ENCODE assay signal across 19 cellular contexts in the genomic region with DNA sequence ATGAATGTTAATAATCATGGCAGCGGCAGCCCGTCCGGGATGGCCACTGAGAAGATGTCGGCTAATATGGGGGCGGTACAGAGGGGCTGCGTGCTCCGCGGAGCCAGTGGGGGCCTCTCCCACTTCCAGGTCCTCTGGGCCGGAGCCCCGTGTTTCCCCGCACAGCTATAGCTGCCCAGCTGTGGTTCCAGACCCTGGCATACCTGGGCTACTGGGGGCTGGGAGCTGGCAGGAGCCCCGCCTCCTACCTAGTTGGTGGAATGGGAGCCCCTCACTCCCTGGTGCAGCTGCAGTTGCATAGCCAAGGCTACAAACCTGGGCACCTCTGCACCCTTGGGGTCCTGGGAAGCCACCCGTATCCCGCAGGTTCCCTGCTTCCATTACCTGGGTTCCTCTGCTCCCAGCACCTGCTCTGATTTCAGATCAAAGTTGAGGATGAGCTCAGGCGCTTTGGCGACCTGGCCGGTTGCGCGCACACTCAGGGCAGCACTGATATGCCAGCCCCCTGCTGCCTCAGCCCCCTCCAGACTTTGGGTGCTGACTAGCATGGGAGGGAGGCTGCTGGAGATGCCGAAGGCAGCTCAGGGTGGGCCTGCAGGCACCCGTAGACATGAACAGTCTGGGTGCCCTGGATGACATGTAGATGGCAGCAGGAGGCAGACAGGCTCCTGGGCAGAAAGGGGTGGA.
"Had no signal": no experiment of that assay in that cellular context is flagged by ENCODE, and none has a peak within 500 bp of the region (broad histone marks: within the 10 kb centered on the region; RNA-seq: fewer than 3 reads in every experiment).

No MANE protein-coding gene starts in this region.

- H3K36me3 Mint-ChIP-seq: naive B cell; stimulated activated naive B cell treated with anti-CD40 and anti-IgM and Interleukin-4, amounts not matched to agents 10 μg/mL and 1 μg/mL and 100 μg/mL, for 72 hours had no signal

- H3K27ac Mint-ChIP-seq: naive B cell; nephron; stimulated activated naive B cell treated with anti-CD40 and anti-IgM and Interleukin-4, amounts not matched to agents 10 μg/mL and 1 μg/mL and 100 μg/mL, for 72 hours had no signal

- H3K4me3 Mint-ChIP-seq: naive B cell; nephron; stimulated activated naive B cell treated with anti-CD40 and anti-IgM and Interleukin-4, amounts not matched to agents 10 μg/mL and 1 μg/mL and 100 μg/mL, for 72 hours had no signal

- ATAC-seq: stimulated activated naive B cell treated with anti-CD40 and anti-IgM and Interleukin-4, amounts not matched to agents 10 μg/mL and 1 μg/mL and 100 μg/mL, for 72 hours had no signal

- H3K27me3 ChIP-seq: colonic mucosa, neutrophil, right atrium auricular region, uterus had no signal

- DNase-seq: cerebellar nuclear complex; colonic mucosa; dermis blood vessel endothelial cell; effector CD4-positive, alpha-beta T cell; foreskin melanocyte; head of caudate nucleus; hippocampal formation; kidney glomerular epithelial cell; mesendoderm; naive B cell; stimulated activated CD4-positive, alpha-beta T cell treated with anti-CD3 and anti-CD28 coated beads, Interleukin-4, amount 100 ng/mL, for 1 hour; stimulated activated CD8-positive, alpha-beta memory T cell treated with anti-CD3 and anti-CD28 coated beads, Interleukin-4, amount 100 ng/mL, for 48 hours; stimulated activated naive B cell treated with anti-CD40 and anti-IgM and Interleukin-4, amounts not matched to agents 10 μg/mL and 1 μg/mL and 100 μg/mL, for 72 hours; trophoblast cell; uterus had no signal

- H3K36me3 ChIP-seq: colonic mucosa, neutrophil, right atrium auricular region, uterus had no signal

- H3K4me1 ChIP-seq: colonic mucosa, right atrium auricular region, uterus had no signal

- H3K9me3 ChIP-seq: colonic mucosa, neutrophil, right atrium auricular region, uterus had no signal

- H3K27ac ChIP-seq: colonic mucosa, neutrophil, right atrium auricular region, uterus had no signal

- H3K4me3 ChIP-seq: colonic mucosa, right atrium auricular region, smooth muscle cell, uterus had no signal

- H3K27me3 Mint-ChIP-seq: stimulated activated naive B cell treated with anti-CD40 and anti-IgM and Interleukin-4, amounts not matched to agents 10 μg/mL and 1 μg/mL and 100 μg/mL, for 72 hours had no signal

- H3K4me1 Mint-ChIP-seq: naive B cell; stimulated activated naive B cell treated with anti-CD40 and anti-IgM and Interleukin-4, amounts not matched to agents 10 μg/mL and 1 μg/mL and 100 μg/mL, for 72 hours had no signal
